ENCODE assay signal across 20 cellular contexts in the genomic region with DNA sequence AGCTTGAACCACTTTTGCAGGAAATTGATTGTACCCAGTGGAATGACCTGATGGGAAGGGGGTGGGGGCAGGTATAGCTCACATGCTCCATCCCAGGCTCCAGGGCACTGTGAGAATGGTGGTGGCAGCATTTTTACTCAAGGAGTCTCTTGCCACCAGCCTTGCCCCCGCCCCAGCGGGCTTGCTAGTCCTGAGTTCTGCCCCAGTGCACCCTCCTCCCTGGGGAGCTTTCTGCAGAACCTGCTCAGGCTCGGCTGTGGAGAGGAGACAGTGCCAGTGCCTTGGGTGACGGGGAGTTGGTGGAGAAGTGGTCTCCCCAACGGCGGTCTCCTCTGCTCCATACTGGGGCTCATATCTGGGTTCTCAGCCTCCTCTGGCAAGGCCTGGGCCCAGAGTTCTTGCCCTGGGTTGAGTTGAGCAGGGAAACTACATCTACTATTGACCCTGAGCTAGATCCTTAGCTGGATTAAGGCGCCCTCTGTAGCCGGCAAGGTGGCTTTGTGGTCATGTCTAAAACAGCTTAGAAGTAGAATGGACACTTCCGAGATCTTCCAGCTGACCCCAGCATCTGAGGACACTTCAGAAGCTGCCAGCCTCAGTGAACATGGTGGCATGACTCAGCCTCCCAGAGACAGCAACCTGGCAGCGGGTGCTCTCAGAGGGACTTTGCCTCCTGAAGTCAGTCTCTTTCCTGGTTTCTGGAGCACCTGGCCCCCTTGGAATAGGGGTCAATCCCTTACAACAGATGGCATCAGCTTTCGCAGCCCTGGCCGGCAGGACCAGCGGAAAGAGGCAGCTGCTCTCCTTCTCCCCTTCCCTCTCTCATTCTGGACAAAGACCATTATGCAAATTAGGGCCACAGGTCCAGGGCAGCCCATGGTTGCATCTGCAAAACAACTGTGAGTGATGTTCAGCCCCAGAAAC.
"Had no signal": no experiment of that assay in that cellular context is flagged by ENCODE, and none has a peak within 500 bp of the region (broad histone marks: within the 10 kb centered on the region; RNA-seq: fewer than 3 reads in every experiment).

No MANE protein-coding gene starts in this region.

- H3K27me3 ChIP-seq: colonic mucosa, foreskin keratinocyte, pancreas, stomach, transverse colon had no signal

- H3K4me3 ChIP-seq: colonic mucosa, pancreas, stomach, thoracic aorta, transverse colon had no signal

- H3K9me3 ChIP-seq: colonic mucosa, pancreas, thoracic aorta, transverse colon had no signal

- H3K4me1 ChIP-seq: colonic mucosa, foreskin keratinocyte, pancreas, stomach, transverse colon had no signal

- H3K4me1 Mint-ChIP-seq: naive thymus-derived CD8-positive, alpha-beta T cell had no signal

- H3K36me3 Mint-ChIP-seq: naive thymus-derived CD8-positive, alpha-beta T cell had no signal

- DNase-seq: colonic mucosa; dermis blood vessel endothelial cell; erythroblast; foreskin keratinocyte; head of caudate nucleus; hippocampal formation; kidney glomerular epithelial cell; mammary epithelial cell; nucleus accumbens; pancreas; right cardiac atrium; small intestine; stimulated activated CD4-positive, alpha-beta T cell treated with anti-CD3 and anti-CD28 coated beads, Interleukin-12 subunit alpha, Interleukin-12 subunit beta, amount 100 ng/mL, for 4 hours; stimulated activated naive CD4-positive, alpha-beta T cell; stomach; substantia nigra; transverse colon had no signal

- H3K27ac ChIP-seq: colonic mucosa, foreskin keratinocyte, pancreas, stomach, thoracic aorta, transverse colon had no signal

- H3K36me3 ChIP-seq: colonic mucosa, pancreas, stomach, thoracic aorta, transverse colon had no signal

- H3K4me3 Mint-ChIP-seq: naive thymus-derived CD8-positive, alpha-beta T cell had no signal

- H3K27ac Mint-ChIP-seq: naive thymus-derived CD8-positive, alpha-beta T cell; progenitor cell of endocrine pancreas had no signal

- ATAC-seq: foreskin keratinocyte; naive thymus-derived CD8-positive, alpha-beta T cell; pancreas; right cardiac atrium had no signal
